In genomic region chr10:27157150-27157549, GRCh38 we compare ENCODE assay signal across 1 cellular context.
A peak's percentile ranks its signal among the peaks of the same experiment; 100 is the strongest.
TF ChIP-seq lines count a peak whose summit lies in the region.

No MANE protein-coding gene starts in this region.

TF ChIP-seq in HepG2, 621 proteins besides CTCF, POLR2A, EP300 and RAD21:
- TF ChIP-seq ZNF546 (CRISPR knock-in tag; conservative IDR thresholded peaks at IDR 0.05): no peak
- TF ChIP-seq SOX13 (IDR thresholded peaks at IDR 0.05): no peak
- peak in 1 of 2 experiments; percentile 75; a peak in 2 of 4 replicates for TF ChIP-seq SOX13 (CRISPR knock-in tag; conservative IDR thresholded peaks at IDR 0.05 in 1 of 2, IDR thresholded peaks at IDR 0.05 in 1 of 2)
- no peak for TF ChIP-seq PBX3 (CRISPR knock-in tag; IDR thresholded peaks at IDR 0.05; ENCODE audit: borderline replicate concordance)
- no peak for TF ChIP-seq SOX6 (IDR thresholded peaks at IDR 0.05)
- TF ChIP-seq SOX6 (CRISPR knock-in tag; IDR thresholded peaks at IDR 0.05): peak; percentile 44; the same call in 1 of the 2 replicates
- TF ChIP-seq FOXA3 (CRISPR knock-in tag; IDR thresholded peaks at IDR 0.05): 0 out of 2 replicates have a peak, but pooled peaks have one; percentile 9
- TF ChIP-seq, protein P1, sequence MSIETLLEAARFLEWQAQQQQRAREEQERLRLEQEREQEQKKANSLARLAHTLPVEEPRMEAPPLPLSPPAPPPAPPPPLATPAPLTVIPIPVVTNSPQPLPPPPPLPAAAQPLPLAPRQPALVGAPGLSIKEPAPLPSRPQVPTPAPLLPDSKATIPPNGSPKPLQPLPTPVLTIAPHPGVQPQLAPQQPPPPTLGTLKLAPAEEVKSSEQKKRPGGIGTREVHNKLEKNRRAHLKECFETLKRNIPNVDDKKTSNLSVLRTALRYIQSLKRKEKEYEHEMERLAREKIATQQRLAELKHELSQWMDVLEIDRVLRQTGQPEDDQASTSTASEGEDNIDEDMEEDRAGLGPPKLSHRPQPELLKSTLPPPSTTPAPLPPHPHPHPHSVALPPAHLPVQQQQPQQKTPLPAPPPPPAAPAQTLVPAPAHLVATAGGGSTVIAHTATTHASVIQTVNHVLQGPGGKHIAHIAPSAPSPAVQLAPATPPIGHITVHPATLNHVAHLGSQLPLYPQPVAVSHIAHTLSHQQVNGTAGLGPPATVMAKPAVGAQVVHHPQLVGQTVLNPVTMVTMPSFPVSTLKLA (IDR thresholded peaks at IDR 0.05): peak; percentile 63
- peak; percentile 60 for TF ChIP-seq SAP130 (CRISPR knock-in tag; IDR thresholded peaks at IDR 0.05; ENCODE audit: low read depth)
- peak; percentile 63; the same call in 1 of the 2 replicates for TF ChIP-seq SOX5 (CRISPR knock-in tag; IDR thresholded peaks at IDR 0.05; ENCODE audit: borderline replicate concordance)
